ENCODE assay signal across 17 cellular contexts in genomic region chr4:12703076-12703475, GRCh38.
"Had no signal": no experiment of that assay in that cellular context is flagged by ENCODE, and none has a peak within 500 bp of the region (broad histone marks: within the 10 kb centered on the region; RNA-seq: fewer than 3 reads in every experiment).

No MANE protein-coding gene starts in this region.

- H3K36me3 ChIP-seq: breast epithelium, heart left ventricle, stomach, thoracic aorta, upper lobe of right lung had no signal

- H3K27ac Mint-ChIP-seq: activated naive CD8-positive, alpha-beta T cell treated with anti-CD3 and anti-CD28 coated beads, Interleukin-2, amount 50 U/mL, for 24 hours; dendritic cell treated with granulocyte-macrophage colony-stimulating factor and Interleukin-4, amounts not matched to agents 40 ng/mL and 50 ng/mL, for 4 days had no signal

- H3K27ac ChIP-seq: breast epithelium, epithelial cell of prostate, heart left ventricle, stomach, thoracic aorta, upper lobe of right lung had no signal

- H3K4me3 ChIP-seq: breast epithelium, heart left ventricle, lung, stomach, thoracic aorta, upper lobe of right lung had no signal

- H3K9me3 Mint-ChIP-seq: activated naive CD8-positive, alpha-beta T cell treated with anti-CD3 and anti-CD28 coated beads, Interleukin-2, amount 50 U/mL, for 24 hours; dendritic cell treated with granulocyte-macrophage colony-stimulating factor and Interleukin-4, amounts not matched to agents 40 ng/mL and 50 ng/mL, for 4 days; neural crest cell had no signal

- H3K4me1 Mint-ChIP-seq: activated naive CD8-positive, alpha-beta T cell treated with anti-CD3 and anti-CD28 coated beads, Interleukin-2, amount 50 U/mL, for 24 hours; neural crest cell had no signal

- DNase-seq: activated CD4-positive, CD25-positive, alpha-beta regulatory T cell treated with anti-CD3 and anti-CD28 coated beads, Interleukin-2, amount 50 U/mL, for 72 hours; activated naive CD4-positive, alpha-beta T cell; activated naive CD8-positive, alpha-beta T cell treated with anti-CD3 and anti-CD28 coated beads, Interleukin-2, amount 50 U/mL, for 24 hours; aorta; effector memory CD4-positive, alpha-beta T cell; heart left ventricle; left colon; midbrain; stimulated activated CD4-positive, alpha-beta T cell treated with anti-CD3 and anti-CD28 coated beads, Interleukin-2, amount 100 ng/mL, for 24 hours; stomach; upper lobe of right lung had no signal

- H3K9me3 ChIP-seq: breast epithelium, heart left ventricle, stomach, thoracic aorta, upper lobe of right lung had no signal

- ATAC-seq: activated naive CD8-positive, alpha-beta T cell treated with anti-CD3 and anti-CD28 coated beads, Interleukin-2, amount 50 U/mL, for 24 hours; heart left ventricle; left colon; upper lobe of right lung had no signal

- H3K4me1 ChIP-seq: breast epithelium, heart left ventricle, stomach, upper lobe of right lung had no signal

- H3K4me3 Mint-ChIP-seq: activated naive CD8-positive, alpha-beta T cell treated with anti-CD3 and anti-CD28 coated beads, Interleukin-2, amount 50 U/mL, for 24 hours; dendritic cell treated with granulocyte-macrophage colony-stimulating factor and Interleukin-4, amounts not matched to agents 40 ng/mL and 50 ng/mL, for 4 days; neural crest cell had no signal

- H3K27me3 ChIP-seq: breast epithelium, heart left ventricle, stomach, upper lobe of right lung had no signal

- H3K27me3 Mint-ChIP-seq: dendritic cell treated with granulocyte-macrophage colony-stimulating factor and Interleukin-4, amounts not matched to agents 40 ng/mL and 50 ng/mL, for 4 days had no signal
